In genomic region chr7:127367679-127368078, GRCh38 we compare ENCODE assay signal across 2 cellular contexts.
TF ChIP-seq lines count a peak whose summit lies in the region.

No MANE protein-coding gene starts in this region.

TF ChIP-seq in HepG2, 621 proteins besides CTCF, POLR2A, EP300 and RAD21 (continued from another document):
- no peak for TF ChIP-seq NFE2L1 (CRISPR knock-in tag; IDR thresholded peaks at IDR 0.05; ENCODE audit: borderline replicate concordance)

TF ChIP-seq in HEK293, 187 proteins besides CTCF, POLR2A, EP300 and RAD21 (continued from another document):
- TF ChIP-seq ZNF449 (tag by site-specific recombination; IDR thresholded peaks at IDR 0.05) (no peak), ZNF292 (tag by site-specific recombination; IDR thresholded peaks at IDR 0.05; ENCODE audit: borderline replicate concordance, low read depth) (no peak), ZNF26 (tag by site-specific recombination; IDR thresholded peaks at IDR 0.05) (peak; percentile 43; the same call in 1 of the 2 replicates), RBAK (tag by site-specific recombination; IDR thresholded peaks at IDR 0.05) (no peak), ZNF837 (tag by site-specific recombination; IDR thresholded peaks at IDR 0.05) (no peak), ZNF580 (tag by site-specific recombination; IDR thresholded peaks at IDR 0.05) (no peak)
